In the genomic region with DNA sequence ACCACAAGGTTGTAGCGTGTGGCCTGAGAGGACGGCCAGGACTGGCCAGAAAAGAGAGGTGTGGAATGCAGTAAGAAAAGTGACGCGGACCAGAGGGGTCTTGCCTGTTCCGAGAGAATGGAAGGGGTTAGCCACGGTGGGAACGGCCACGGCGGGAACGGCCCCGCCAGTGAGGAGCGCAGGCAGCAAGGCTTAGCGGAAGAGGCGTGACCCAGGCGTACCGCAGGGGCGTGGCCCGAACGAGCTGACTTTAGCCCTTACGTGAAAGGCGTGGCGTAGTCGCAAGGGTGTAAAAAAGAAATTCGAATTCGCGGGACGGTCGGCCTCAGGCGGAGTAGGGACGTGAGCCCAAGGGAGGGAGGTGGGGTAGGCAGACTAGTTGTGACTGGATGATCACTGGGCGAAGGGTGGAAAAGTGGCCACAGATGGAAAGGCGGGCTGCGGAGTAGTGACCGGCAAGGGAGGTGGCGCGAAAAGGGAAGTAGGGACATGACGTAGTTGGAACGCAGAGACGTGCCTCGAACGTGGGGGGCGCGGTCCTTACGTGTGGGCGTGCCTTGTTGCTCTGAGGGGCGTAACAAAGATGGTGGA, we compare ENCODE assay signal across 8 cellular contexts. TPM values are rescaled to one million over a fixed set of nuclear protein-coding genes. Genes with fewer than 3 reads are reported as not detected.
DNase-seq lines count a peak whose midpoint lies in the region; ATAC-seq and TF ChIP-seq lines count a peak whose summit lies in the region.

No MANE protein-coding gene starts in this region.

- DNase-seq in NCI-H1092 treated with DMSO at 0.1 percent for 48 hours (lab: John Stamatoyannopoulos, UW) (peak; percentile 98), SK-N-SH (peak; percentile 86), cardiac muscle cell (ENCODE audit: low read depth in 1 of 2, low spot score in 1 of 2) (peak; percentile 83 to 91), tibial nerve (ENCODE audit: low spot score in 2 of 2) (peak; percentile 49 to 79)
- DNase-seq in activated naive CD8-positive, alpha-beta T cell treated with anti-CD3 and anti-CD28 coated beads, Interleukin-2, amount 10 ng/mL, durations not matched to agents 7 days and 5 days = peak; percentile 83

- no peak for TF ChIP-seq EP300 in SK-N-SH (IDR thresholded peaks at IDR 0.05; ENCODE audit: borderline replicate concordance in 1 of 2, low read depth in 1 of 2, low read length in 1 of 2)
- TF ChIP-seq EP300 in tibial nerve (IDR thresholded peaks at IDR 0.05) = peak; percentile 69 to 91

- TF ChIP-seq CTCF in SK-N-SH (IDR thresholded peaks at IDR 0.05) (no peak), cardiac muscle cell (IDR thresholded peaks at IDR 0.05; ENCODE audit: low read depth, low read length) (no peak), parathyroid adenoma (IDR thresholded peaks at IDR 0.05) (no peak), tibial nerve (IDR thresholded peaks at IDR 0.05) (peak in 1 of 5 experiments; percentile 42)

- H3K4me1 Mint-ChIP-seq in activated naive CD8-positive, alpha-beta T cell treated with anti-CD3 and anti-CD28 coated beads, Interleukin-2, amount 10 ng/mL, durations not matched to agents 7 days and 5 days = peaks cover 9% of the 10 kb centered on the region

- peaks cover 4 to 7% of the 10 kb centered on the region in 2 experiments for H3K36me3 ChIP-seq in SK-N-SH (replicated peaks in 1 of 2; ENCODE audit: control insufficient read depth in 1 of 2, insufficient read depth in 2 of 2, low read length in 1 of 2)
- H3K36me3 ChIP-seq in cardiac muscle cell = no peaks in the 10 kb centered on the region
- H3K36me3 ChIP-seq in parathyroid adenoma (ENCODE audit: control insufficient read depth, insufficient read depth, low read length) = no peaks in the 10 kb centered on the region
- H3K36me3 ChIP-seq in tibial nerve = no peaks in the 10 kb centered on the region

- POLR2A ChIA-PET in SK-N-SH (lab: Yijun Ruan, JAX) = no interaction called here
- POLR2A ChIA-PET in activated naive CD8-positive, alpha-beta T cell treated with anti-CD3 and anti-CD28 coated beads, Interleukin-2, amount 10 ng/mL, durations not matched to agents 7 days and 5 days (lab: Charles Lee) = interaction anchor here (1.0 to 1.4 kb wide), 3 partner anchors 24 to 180 kb away, joined by 3 to 6 read pairs (median 4); a partner anchor contains a TSS

- TF ChIP-seq RAD21 in SK-N-SH (IDR thresholded peaks at IDR 0.05; ENCODE audit: low read length) = no peak

- H3K9ac ChIP-seq in SK-N-SH = peak overlapping the region; percentile 94
- H3K9ac ChIP-seq in parathyroid adenoma = peak overlapping the region; percentile 84

- H3K9me2 ChIP-seq in SK-N-SH = no peaks in the 10 kb centered on the region

- H3K9me3 ChIP-seq in SK-N-SH (no peaks in the 10 kb centered on the region), cardiac muscle cell (ENCODE audit: low read depth) (no peaks in the 10 kb centered on the region), parathyroid adenoma (ENCODE audit: control insufficient read depth, low read length) (no peaks in the 10 kb centered on the region), tibial nerve (no peaks in the 10 kb centered on the region)

- CTCF ChIA-PET in SK-N-SH (lab: Yijun Ruan, JAX) = interaction anchor here (1.5 kb wide), 1 partner anchor 13 kb away, joined by 4 read pairs; no protein-coding TSS in a partner anchor

- H3K4me1 ChIP-seq in SK-N-SH (ENCODE audit: control insufficient read depth in 1 of 2, insufficient read depth in 2 of 2, low read depth in 1 of 2, low read length in 1 of 2) (peaks cover 11 to 15% of the 10 kb centered on the region in 2 experiments; a peak in 3 of 4 replicates), cardiac muscle cell (ENCODE audit: low read depth) (peaks cover 6% of the 10 kb centered on the region), parathyroid adenoma (no peaks in the 10 kb centered on the region), tibial nerve (peaks cover 0 to 17% (median 9%) of the 10 kb centered on the region in 4 donors)

- H3K27ac ChIP-seq in SK-N-SH (ENCODE audit: low read depth in 2 of 2, low read length in 1 of 2) = peak overlapping the region; percentile 94 to 99
- peak overlapping the region; percentile 99 for H3K27ac ChIP-seq in cardiac muscle cell
- peak overlapping the region; percentile 99 for H3K27ac ChIP-seq in parathyroid adenoma
- H3K27ac ChIP-seq in tibial nerve = peak overlapping the region; percentile 96 to 99 (median 98)

- ATAC-seq in HG02623 (IDR thresholded peaks at IDR 0.05; ENCODE audit: unreplicated experiment) = peak; percentile 71
- ATAC-seq in activated naive CD8-positive, alpha-beta T cell treated with anti-CD3 and anti-CD28 coated beads, Interleukin-2, amount 10 ng/mL, durations not matched to agents 7 days and 5 days (ENCODE audit: low read depth) = peak; percentile 80

- H3K4me2 ChIP-seq in SK-N-SH = peak overlapping the region; percentile 93
- peak overlapping the region; percentile 88 for H3K4me2 ChIP-seq in parathyroid adenoma (ENCODE audit: low read length)

- no peak overlapping the region for H3K27ac Mint-ChIP-seq in activated naive CD8-positive, alpha-beta T cell treated with anti-CD3 and anti-CD28 coated beads, Interleukin-2, amount 10 ng/mL, durations not matched to agents 7 days and 5 days

- H3K9me3 Mint-ChIP-seq in activated naive CD8-positive, alpha-beta T cell treated with anti-CD3 and anti-CD28 coated beads, Interleukin-2, amount 10 ng/mL, durations not matched to agents 7 days and 5 days = no peaks in the 10 kb centered on the region

- no peaks in the 10 kb centered on the region for H3F3A ChIP-seq in SK-N-SH (replicated peaks; ENCODE audit: insufficient read depth)

- peaks cover 3% of the 10 kb centered on the region for H3K36me3 Mint-ChIP-seq in activated naive CD8-positive, alpha-beta T cell treated with anti-CD3 and anti-CD28 coated beads, Interleukin-2, amount 10 ng/mL, durations not matched to agents 7 days and 5 days

- H3K79me2 ChIP-seq in SK-N-SH (ENCODE audit: insufficient read depth) = peaks cover 45% of the 10 kb centered on the region
- H3K79me2 ChIP-seq in parathyroid adenoma = peaks cover 14% of the 10 kb centered on the region

- H4K20me1 ChIP-seq in SK-N-SH (ENCODE audit: insufficient read depth) = peaks cover 16% of the 10 kb centered on the region; the same call in 1 of the 2 replicates

- H3K27me3 Mint-ChIP-seq in activated naive CD8-positive, alpha-beta T cell treated with anti-CD3 and anti-CD28 coated beads, Interleukin-2, amount 10 ng/mL, durations not matched to agents 7 days and 5 days = no peaks in the 10 kb centered on the region

- TF ChIP-seq POLR2A in GM10847 (IDR thresholded peaks at IDR 0.05; ENCODE audit: extremely low read depth, insufficient read length) (peak; percentile 64), tibial nerve (IDR thresholded peaks at IDR 0.05) (peak; percentile 50 to 79)

- H3K4me3 ChIP-seq in SK-N-SH (ENCODE audit: low read depth in 2 of 2, low read length in 1 of 2) (peak overlapping the region; percentile 81 to 86), cardiac muscle cell (peak overlapping the region; percentile 68), parathyroid adenoma (ENCODE audit: low read depth, low read length) (peak overlapping the region; percentile 87), tibial nerve (peak overlapping the region; percentile 59 to 78 (median 68))

- H3K27me3 ChIP-seq in SK-N-SH (ENCODE audit: insufficient read depth) (no peaks in the 10 kb centered on the region), cardiac muscle cell (no peaks in the 10 kb centered on the region), parathyroid adenoma (ENCODE audit: control insufficient read depth, insufficient read depth, low read length) (no peaks in the 10 kb centered on the region), tibial nerve (no peaks in the 10 kb centered on the region)

- WGBS in SK-N-SH (ENCODE audit: low lambda C conversion rate) = 1% methylated on average over 45 of the region's 46 CpGs
- 0 to 1% methylated on average over 45 to 46 of the region's 46 CpGs for WGBS in tibial nerve, 2 donors

- no peak overlapping the region for H3K4me3 Mint-ChIP-seq in activated naive CD8-positive, alpha-beta T cell treated with anti-CD3 and anti-CD28 coated beads, Interleukin-2, amount 10 ng/mL, durations not matched to agents 7 days and 5 days

- peak overlapping the region; percentile 97 for H2AFZ ChIP-seq in SK-N-SH (ENCODE audit: low read depth)
- H2AFZ ChIP-seq in parathyroid adenoma = peak overlapping the region; percentile 93

TF ChIP-seq in SK-N-SH, 30 proteins besides CTCF, POLR2A, EP300 and RAD21:
- TF ChIP-seq RFX5 (IDR thresholded peaks at IDR 0.05; ENCODE audit: low read length) = peak; percentile 83; the same call in 1 of the 2 replicates
- TF ChIP-seq ELF1 (IDR thresholded peaks at IDR 0.05) = peak; percentile 51
- peak; percentile 81 for TF ChIP-seq MXI1 (IDR thresholded peaks at IDR 0.05; ENCODE audit: low read depth, low read length)
- TF ChIP-seq POLR2AphosphoS5 (IDR thresholded peaks at IDR 0.05; ENCODE audit: low read depth, low read length) = peak; percentile 11; the same call in 1 of the 2 replicates
- TF ChIP-seq, protein P1, sequence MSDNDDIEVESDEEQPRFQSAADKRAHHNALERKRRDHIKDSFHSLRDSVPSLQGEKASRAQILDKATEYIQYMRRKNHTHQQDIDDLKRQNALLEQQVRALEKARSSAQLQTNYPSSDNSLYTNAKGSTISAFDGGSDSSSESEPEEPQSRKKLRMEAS (IDR thresholded peaks at IDR 0.05; ENCODE audit: low read depth) = peak; percentile 32
- TF ChIP-seq, protein P2, sequence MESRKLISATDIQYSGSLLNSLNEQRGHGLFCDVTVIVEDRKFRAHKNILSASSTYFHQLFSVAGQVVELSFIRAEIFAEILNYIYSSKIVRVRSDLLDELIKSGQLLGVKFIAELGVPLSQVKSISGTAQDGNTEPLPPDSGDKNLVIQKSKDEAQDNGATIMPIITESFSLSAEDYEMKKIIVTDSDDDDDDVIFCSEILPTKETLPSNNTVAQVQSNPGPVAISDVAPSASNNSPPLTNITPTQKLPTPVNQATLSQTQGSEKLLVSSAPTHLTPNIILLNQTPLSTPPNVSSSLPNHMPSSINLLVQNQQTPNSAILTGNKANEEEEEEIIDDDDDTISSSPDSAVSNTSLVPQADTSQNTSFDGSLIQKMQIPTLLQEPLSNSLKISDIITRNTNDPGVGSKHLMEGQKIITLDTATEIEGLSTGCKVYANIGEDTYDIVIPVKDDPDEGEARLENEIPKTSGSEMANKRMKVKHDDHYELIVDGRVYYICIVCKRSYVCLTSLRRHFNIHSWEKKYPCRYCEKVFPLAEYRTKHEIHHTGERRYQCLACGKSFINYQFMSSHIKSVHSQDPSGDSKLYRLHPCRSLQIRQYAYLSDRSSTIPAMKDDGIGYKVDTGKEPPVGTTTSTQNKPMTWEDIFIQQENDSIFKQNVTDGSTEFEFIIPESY (IDR thresholded peaks at IDR 0.05; ENCODE audit: borderline replicate concordance, low read depth) = no peak

RNA-seq across cellular contexts. Expression of a gene that starts 10.4 kb away (rescaled TPM):
- polyA plus RNA-seq in SK-N-SH (2012; rRNA removed) = 0.16 and 0.21 TPM in 2 replicates
- polyA plus RNA-seq in SK-N-SH (2012; cell fraction: cytosol; rRNA removed) = 0.22 and 0.23 TPM in 2 replicates
- polyA plus RNA-seq in SK-N-SH (2012; cell fraction: nucleus; rRNA removed) = 0.34 and 0.60 TPM in 2 replicates
- total RNA-seq in activated naive CD8-positive, alpha-beta T cell treated with anti-CD3 and anti-CD28 coated beads, Interleukin-2, amount 10 ng/mL, durations not matched to agents 7 days and 5 days = under 1 TPM in 1 of 2 experiments, not detected in 1; 0.43 TPM
- total RNA-seq in cardiac muscle cell = 0.32 and 1.0 TPM in 2 replicates
- 0.96 and 3.7 TPM in 2 replicates for polyA plus RNA-seq in cardiac muscle cell
- 1 to 10 TPM in 2 of 4 donors, not detected in 2; 1.0 to 1.1 TPM for total RNA-seq in tibial nerve

Comparison
In these comparisons a context has a peak if more than half of its experiments do, and no peak if none do; other contexts are left out.
1. Peak in every context shown above with its lines: DNase-seq, ATAC-seq, H3K4me3 ChIP-seq and H3K27ac ChIP-seq.